Comparison of ENCODE assay signal across 2 cellular contexts in the genomic region with DNA sequence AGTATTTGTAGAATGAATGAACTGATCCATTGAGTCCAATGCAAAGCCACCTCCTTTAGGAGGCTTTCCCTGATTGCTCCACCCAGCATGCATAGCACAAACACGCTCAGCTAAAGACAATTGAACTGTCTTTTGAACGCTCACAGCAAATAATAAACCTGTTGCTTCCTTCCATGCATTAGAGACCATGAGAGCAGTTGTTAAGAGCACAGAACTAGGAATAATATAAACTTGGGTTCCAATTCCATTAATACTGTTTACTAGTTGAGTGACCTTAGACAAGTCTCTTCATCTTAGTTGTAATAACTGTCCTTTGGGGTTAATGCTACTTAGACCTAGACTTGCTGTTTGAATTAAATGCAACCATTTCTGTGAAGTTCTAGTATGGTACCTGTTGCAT.
TF ChIP-seq lines count a peak whose summit lies in the region.

No MANE protein-coding gene starts in this region.

TF ChIP-seq in HEK293, 187 proteins besides CTCF, POLR2A, EP300 and RAD21 (continued from another document):
- TF ChIP-seq, protein P1, sequence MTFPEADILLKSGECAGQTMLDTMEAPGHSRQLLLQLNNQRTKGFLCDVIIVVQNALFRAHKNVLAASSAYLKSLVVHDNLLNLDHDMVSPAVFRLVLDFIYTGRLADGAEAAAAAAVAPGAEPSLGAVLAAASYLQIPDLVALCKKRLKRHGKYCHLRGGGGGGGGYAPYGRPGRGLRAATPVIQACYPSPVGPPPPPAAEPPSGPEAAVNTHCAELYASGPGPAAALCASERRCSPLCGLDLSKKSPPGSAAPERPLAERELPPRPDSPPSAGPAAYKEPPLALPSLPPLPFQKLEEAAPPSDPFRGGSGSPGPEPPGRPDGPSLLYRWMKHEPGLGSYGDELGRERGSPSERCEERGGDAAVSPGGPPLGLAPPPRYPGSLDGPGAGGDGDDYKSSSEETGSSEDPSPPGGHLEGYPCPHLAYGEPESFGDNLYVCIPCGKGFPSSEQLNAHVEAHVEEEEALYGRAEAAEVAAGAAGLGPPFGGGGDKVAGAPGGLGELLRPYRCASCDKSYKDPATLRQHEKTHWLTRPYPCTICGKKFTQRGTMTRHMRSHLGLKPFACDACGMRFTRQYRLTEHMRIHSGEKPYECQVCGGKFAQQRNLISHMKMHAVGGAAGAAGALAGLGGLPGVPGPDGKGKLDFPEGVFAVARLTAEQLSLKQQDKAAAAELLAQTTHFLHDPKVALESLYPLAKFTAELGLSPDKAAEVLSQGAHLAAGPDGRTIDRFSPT (tag by site-specific recombination; IDR thresholded peaks at IDR 0.05), result no peak
- TF ChIP-seq ZNF585B (tag by site-specific recombination; IDR thresholded peaks at IDR 0.05) (no peak), ZFP69B (tag by site-specific recombination; IDR thresholded peaks at IDR 0.05) (no peak), ZNF138 (tag by site-specific recombination; IDR thresholded peaks at IDR 0.05; ENCODE audit: borderline replicate concordance) (no peak), ZNF221 (tag by site-specific recombination; IDR thresholded peaks at IDR 0.05; ENCODE audit: borderline replicate concordance) (no peak), ZNF624 (tag by site-specific recombination; IDR thresholded peaks at IDR 0.05) (no peak), ZXDB (tag by site-specific recombination; IDR thresholded peaks at IDR 0.05) (no peak), ZNF560 (tag by site-specific recombination; IDR thresholded peaks at IDR 0.05; ENCODE audit: borderline replicate concordance) (no peak), ZNF654 (tag by site-specific recombination; IDR thresholded peaks at IDR 0.05; ENCODE audit: low read depth) (no peak), SCRT1 (tag by site-specific recombination; IDR thresholded peaks at IDR 0.05; ENCODE audit: borderline replicate concordance) (0 out of 2 replicates have a peak, but pooled peaks have one; percentile 39)
- TF ChIP-seq, protein P2, sequence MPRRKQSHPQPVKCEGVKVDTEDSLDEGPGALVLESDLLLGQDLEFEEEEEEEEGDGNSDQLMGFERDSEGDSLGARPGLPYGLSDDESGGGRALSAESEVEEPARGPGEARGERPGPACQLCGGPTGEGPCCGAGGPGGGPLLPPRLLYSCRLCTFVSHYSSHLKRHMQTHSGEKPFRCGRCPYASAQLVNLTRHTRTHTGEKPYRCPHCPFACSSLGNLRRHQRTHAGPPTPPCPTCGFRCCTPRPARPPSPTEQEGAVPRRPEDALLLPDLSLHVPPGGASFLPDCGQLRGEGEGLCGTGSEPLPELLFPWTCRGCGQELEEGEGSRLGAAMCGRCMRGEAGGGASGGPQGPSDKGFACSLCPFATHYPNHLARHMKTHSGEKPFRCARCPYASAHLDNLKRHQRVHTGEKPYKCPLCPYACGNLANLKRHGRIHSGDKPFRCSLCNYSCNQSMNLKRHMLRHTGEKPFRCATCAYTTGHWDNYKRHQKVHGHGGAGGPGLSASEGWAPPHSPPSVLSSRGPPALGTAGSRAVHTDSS (tag by site-specific recombination; IDR thresholded peaks at IDR 0.05), result no peak

TF ChIP-seq in GM12878, 131 proteins besides CTCF, POLR2A, EP300 and RAD21 (continued from another document):
- TF ChIP-seq STAT3 (IDR thresholded peaks at IDR 0.05; ENCODE audit: low read depth, low read length) (no peak), RBBP5 (conservative IDR thresholded peaks at IDR 0.05) (no peak), SUZ12 (IDR thresholded peaks at IDR 0.05; ENCODE audit: unreplicated experiment) (no peak), MEF2B (IDR thresholded peaks at IDR 0.05; ENCODE audit: partially characterized antibody, poor library complexity, severe bottlenecking) (no peak), NR2F1 (conservative IDR thresholded peaks at IDR 0.05) (no peak), CREB1 (IDR thresholded peaks at IDR 0.05; ENCODE audit: low read depth) (no peak), ZBED1 (IDR thresholded peaks at IDR 0.05; ENCODE audit: borderline replicate concordance) (no peak), POLR2AphosphoS5 (IDR thresholded peaks at IDR 0.05; ENCODE audit: low read length) (no peak)
- TF ChIP-seq, protein P3, sequence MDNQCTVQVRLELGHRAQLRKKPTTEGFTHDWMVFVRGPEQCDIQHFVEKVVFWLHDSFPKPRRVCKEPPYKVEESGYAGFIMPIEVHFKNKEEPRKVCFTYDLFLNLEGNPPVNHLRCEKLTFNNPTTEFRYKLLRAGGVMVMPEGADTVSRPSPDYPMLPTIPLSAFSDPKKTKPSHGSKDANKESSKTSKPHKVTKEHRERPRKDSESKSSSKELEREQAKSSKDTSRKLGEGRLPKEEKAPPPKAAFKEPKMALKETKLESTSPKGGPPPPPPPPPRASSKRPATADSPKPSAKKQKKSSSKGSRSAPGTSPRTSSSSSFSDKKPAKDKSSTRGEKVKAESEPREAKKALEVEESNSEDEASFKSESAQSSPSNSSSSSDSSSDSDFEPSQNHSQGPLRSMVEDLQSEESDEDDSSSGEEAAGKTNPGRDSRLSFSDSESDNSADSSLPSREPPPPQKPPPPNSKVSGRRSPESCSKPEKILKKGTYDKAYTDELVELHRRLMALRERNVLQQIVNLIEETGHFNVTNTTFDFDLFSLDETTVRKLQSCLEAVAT (IDR thresholded peaks at IDR 0.05), result no peak
- TF ChIP-seq, protein P4, sequence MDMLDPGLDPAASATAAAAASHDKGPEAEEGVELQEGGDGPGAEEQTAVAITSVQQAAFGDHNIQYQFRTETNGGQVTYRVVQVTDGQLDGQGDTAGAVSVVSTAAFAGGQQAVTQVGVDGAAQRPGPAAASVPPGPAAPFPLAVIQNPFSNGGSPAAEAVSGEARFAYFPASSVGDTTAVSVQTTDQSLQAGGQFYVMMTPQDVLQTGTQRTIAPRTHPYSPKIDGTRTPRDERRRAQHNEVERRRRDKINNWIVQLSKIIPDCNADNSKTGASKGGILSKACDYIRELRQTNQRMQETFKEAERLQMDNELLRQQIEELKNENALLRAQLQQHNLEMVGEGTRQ (IDR thresholded peaks at IDR 0.05; ENCODE audit: borderline replicate concordance, low read depth, low read length), result no peak
- TF ChIP-seq, protein P5, sequence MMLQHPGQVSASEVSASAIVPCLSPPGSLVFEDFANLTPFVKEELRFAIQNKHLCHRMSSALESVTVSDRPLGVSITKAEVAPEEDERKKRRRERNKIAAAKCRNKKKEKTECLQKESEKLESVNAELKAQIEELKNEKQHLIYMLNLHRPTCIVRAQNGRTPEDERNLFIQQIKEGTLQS (IDR thresholded peaks at IDR 0.05; ENCODE audit: borderline replicate concordance, extremely low read depth, low read depth, low read length), result no peak
- TF ChIP-seq, protein P6, sequence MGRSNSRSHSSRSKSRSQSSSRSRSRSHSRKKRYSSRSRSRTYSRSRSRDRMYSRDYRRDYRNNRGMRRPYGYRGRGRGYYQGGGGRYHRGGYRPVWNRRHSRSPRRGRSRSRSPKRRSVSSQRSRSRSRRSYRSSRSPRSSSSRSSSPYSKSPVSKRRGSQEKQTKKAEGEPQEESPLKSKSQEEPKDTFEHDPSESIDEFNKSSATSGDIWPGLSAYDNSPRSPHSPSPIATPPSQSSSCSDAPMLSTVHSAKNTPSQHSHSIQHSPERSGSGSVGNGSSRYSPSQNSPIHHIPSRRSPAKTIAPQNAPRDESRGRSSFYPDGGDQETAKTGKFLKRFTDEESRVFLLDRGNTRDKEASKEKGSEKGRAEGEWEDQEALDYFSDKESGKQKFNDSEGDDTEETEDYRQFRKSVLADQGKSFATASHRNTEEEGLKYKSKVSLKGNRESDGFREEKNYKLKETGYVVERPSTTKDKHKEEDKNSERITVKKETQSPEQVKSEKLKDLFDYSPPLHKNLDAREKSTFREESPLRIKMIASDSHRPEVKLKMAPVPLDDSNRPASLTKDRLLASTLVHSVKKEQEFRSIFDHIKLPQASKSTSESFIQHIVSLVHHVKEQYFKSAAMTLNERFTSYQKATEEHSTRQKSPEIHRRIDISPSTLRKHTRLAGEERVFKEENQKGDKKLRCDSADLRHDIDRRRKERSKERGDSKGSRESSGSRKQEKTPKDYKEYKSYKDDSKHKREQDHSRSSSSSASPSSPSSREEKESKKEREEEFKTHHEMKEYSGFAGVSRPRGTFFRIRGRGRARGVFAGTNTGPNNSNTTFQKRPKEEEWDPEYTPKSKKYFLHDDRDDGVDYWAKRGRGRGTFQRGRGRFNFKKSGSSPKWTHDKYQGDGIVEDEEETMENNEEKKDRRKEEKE (IDR thresholded peaks at IDR 0.05), result no peak
